ENCODE assay signal across 1 cellular context in the genomic region with DNA sequence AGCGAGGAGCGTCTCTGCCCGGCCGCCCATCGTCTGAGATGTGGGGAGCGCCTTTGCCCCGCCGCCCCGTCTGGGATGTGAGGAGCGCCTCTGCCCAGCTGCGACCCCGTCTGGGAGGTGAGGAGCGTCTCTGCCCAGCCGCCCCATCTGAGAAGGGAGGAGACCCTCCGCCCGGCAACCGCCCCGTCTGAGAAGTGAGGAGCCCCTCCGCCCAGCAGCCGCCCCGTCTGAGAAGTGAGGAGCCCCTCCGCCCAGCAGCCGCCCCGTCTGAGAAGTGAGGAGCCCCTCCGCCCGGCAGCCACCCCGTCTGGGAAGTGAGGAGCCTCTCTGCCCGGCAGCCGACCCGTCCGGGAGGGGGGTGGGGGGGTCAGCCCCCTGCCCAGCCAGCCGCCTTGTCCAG. TPM values are rescaled to one million over a fixed set of nuclear protein-coding genes. Genes with fewer than 3 reads are reported as not detected.
"Had no signal": no experiment of that assay in that cellular context is flagged by ENCODE, and none has a peak within 500 bp of the region (broad histone marks: within the 10 kb centered on the region; RNA-seq: fewer than 3 reads in every experiment).

No MANE protein-coding gene starts in this region.

RNA-seq across cellular contexts. Expression of gene FGF2, which starts 14.8 kb away (rescaled TPM):
- total RNA-seq: HT-29 had no signal
